ENCODE assay signal across 18 cellular contexts in the genomic region with DNA sequence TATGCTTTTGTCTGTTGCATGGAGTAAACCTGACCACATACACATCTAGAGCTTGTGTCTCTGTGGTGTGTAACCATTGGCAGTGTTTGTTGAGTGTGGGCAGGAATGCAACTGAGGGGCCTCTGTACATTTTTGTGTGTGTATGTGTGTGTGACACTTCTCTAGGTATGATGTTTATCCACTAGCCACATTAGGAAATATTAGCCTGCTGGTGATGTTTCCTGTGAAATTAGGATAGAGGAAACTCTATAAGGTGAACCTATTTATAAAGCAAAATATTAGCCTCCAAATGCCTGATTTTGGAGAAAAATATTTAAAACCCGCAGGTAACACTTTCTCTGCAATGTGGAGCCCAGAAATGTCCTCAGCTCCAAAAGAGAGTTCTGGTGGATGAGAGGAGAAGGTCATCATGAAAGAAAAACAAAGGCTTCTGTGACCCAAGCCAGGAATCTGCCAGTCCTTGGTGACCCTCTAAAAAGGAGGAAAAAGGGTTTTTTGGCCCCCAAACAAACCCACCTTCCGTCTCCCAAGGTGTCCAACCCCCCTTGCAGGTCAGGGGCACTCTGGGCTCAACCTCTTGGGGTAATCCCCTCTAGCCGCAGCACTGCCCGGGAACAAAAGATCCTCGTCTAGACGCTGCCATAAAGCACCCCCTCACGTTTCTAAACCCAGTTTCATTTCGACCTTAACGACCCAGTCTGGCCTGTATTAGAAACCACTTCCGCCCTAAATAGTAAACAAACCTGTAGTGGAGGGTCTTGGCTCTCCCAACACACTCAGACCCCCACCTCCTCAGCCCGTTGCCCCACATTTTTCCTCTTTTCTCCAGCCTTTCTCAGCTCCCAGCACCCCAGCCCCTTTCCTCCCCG. TPM values are rescaled to one million over a fixed set of nuclear protein-coding genes. Genes with fewer than 3 reads are reported as not detected.
DNase-seq lines count a peak whose midpoint lies in the region; ATAC-seq and TF ChIP-seq lines count a peak whose summit lies in the region.
"Had no signal": no experiment of that assay in that cellular context is flagged by ENCODE, and none has a peak within 500 bp of the region (broad histone marks: within the 10 kb centered on the region; RNA-seq: fewer than 3 reads in every experiment).

No MANE protein-coding gene starts in this region.

- TF ChIP-seq EP300 in suprapubic skin (IDR thresholded peaks at IDR 0.05): no peak

- peak overlapping the region; percentile 73 for H3K27ac ChIP-seq in suprapubic skin
- H3K27ac ChIP-seq: parathyroid adenoma had no signal

- peaks cover 71% of the 10 kb centered on the region for H3K4me1 ChIP-seq in suprapubic skin
- H3K4me1 ChIP-seq: parathyroid adenoma had no signal

- peaks cover 73% of the 10 kb centered on the region for H3K27me3 Mint-ChIP-seq in activated naive CD4-positive, alpha-beta T cell treated with anti-CD3 and anti-CD28 coated beads, Interleukin-2, amount 50 U/mL, for 24 hours
- H3K27me3 Mint-ChIP-seq in effector memory CD8-positive, alpha-beta T cell: peaks cover 87 to 100% of the 10 kb centered on the region in 2 donors

- peak; percentile 30 for ATAC-seq in effector memory CD8-positive, alpha-beta T cell (replicated peaks)
- no peak for ATAC-seq in HG02981 (IDR thresholded peaks at IDR 0.05; ENCODE audit: unreplicated experiment)

- peaks cover 77% of the 10 kb centered on the region for H3K27me3 ChIP-seq in suprapubic skin

- no peaks in the 10 kb centered on the region for H3K36me3 ChIP-seq in suprapubic skin
- H3K36me3 ChIP-seq: HAP-1 had no signal

- WGBS in suprapubic skin: 25% methylated on average over 11 of the region's 12 CpGs

- peak overlapping the region; percentile 35 for H3K27ac Mint-ChIP-seq in activated naive CD4-positive, alpha-beta T cell treated with anti-CD3 and anti-CD28 coated beads, Interleukin-2, amount 50 U/mL, for 24 hours
- H3K27ac Mint-ChIP-seq in effector memory CD8-positive, alpha-beta T cell: no peak overlapping the region

- H3K36me3 Mint-ChIP-seq in activated naive CD4-positive, alpha-beta T cell treated with anti-CD3 and anti-CD28 coated beads, Interleukin-2, amount 50 U/mL, for 24 hours: peaks cover 7% of the 10 kb centered on the region
- H3K36me3 Mint-ChIP-seq in effector memory CD8-positive, alpha-beta T cell (ENCODE audit: insufficient read depth): peaks cover 46% of the 10 kb centered on the region

- peaks cover 19% of the 10 kb centered on the region for H3K4me1 Mint-ChIP-seq in activated naive CD4-positive, alpha-beta T cell treated with anti-CD3 and anti-CD28 coated beads, Interleukin-2, amount 50 U/mL, for 24 hours
- peaks cover 15 to 16% of the 10 kb centered on the region in 2 donors for H3K4me1 Mint-ChIP-seq in effector memory CD8-positive, alpha-beta T cell (ENCODE audit: low read depth in 2 of 2)

- no peak overlapping the region for H3K4me3 Mint-ChIP-seq in activated naive CD4-positive, alpha-beta T cell treated with anti-CD3 and anti-CD28 coated beads, Interleukin-2, amount 50 U/mL, for 24 hours
- H3K4me3 Mint-ChIP-seq in effector memory CD8-positive, alpha-beta T cell: no peak overlapping the region
- H3K4me3 Mint-ChIP-seq: central memory CD8-positive, alpha-beta T cell had no signal

- no peaks in the 10 kb centered on the region for H3K9me3 Mint-ChIP-seq in activated naive CD4-positive, alpha-beta T cell treated with anti-CD3 and anti-CD28 coated beads, Interleukin-2, amount 50 U/mL, for 24 hours
- H3K9me3 Mint-ChIP-seq in effector memory CD8-positive, alpha-beta T cell: no peaks in the 10 kb centered on the region
- H3K9me3 Mint-ChIP-seq: central memory CD8-positive, alpha-beta T cell had no signal

- no peak for DNase-seq in activated naive CD4-positive, alpha-beta T cell (lab: John Stamatoyannopoulos, UW)
- DNase-seq in effector memory CD8-positive, alpha-beta T cell: no peak
- DNase-seq in suprapubic skin (ENCODE audit: low spot score in 2 of 2): no peak
- DNase-seq in DMS114 treated with DMSO at 0.1 percent for 48 hours (lab: John Stamatoyannopoulos, UW; ENCODE audit: unreplicated experiment): no peak
- DNase-seq: activated T-cell treated with anti-CD3 and anti-CD28 coated beads, Interleukin-2, amount 50 U/mL, for 48 hours; glutamatergic neuron; Kasumi-1; kidney glomerular epithelial cell; NCI-H1930; NCI-H526; stimulated activated CD4-positive, alpha-beta T cell treated with anti-CD3 and anti-CD28 coated beads, Interleukin-15, amount 100 ng/mL, for 24 hours; T-helper 9 cell had no signal

- no peak for TF ChIP-seq POLR2A in suprapubic skin (IDR thresholded peaks at IDR 0.05)

- no peak for TF ChIP-seq CTCF in suprapubic skin (IDR thresholded peaks at IDR 0.05)

- H3K9me3 ChIP-seq in suprapubic skin: no peaks in the 10 kb centered on the region
- H3K9me3 ChIP-seq: HAP-1 had no signal

- no peak overlapping the region for H3K4me3 ChIP-seq in suprapubic skin
- H3K4me3 ChIP-seq: HAP-1 had no signal

RNA-seq across cellular contexts. Expression of gene HOTAIR, which starts 3.1 kb away (rescaled TPM):
- total RNA-seq in suprapubic skin: 10 to 100 TPM in 2 of 4 donors, 1 to 10 TPM in 2; 1.4 to 15.7 (median 10.7) TPM

RNA-seq across cellular contexts. Expression of gene HOXC11, which starts 4.9 kb away (rescaled TPM):
- total RNA-seq in suprapubic skin: 1 to 10 TPM; 3.1 to 3.7 (median 3.5) TPM

RNA-seq across cellular contexts. Expression of gene HOXC10, which starts 7.1 kb away (rescaled TPM):
- 10 to 100 TPM in 3 of 4 donors, 1 to 10 TPM in 1; 8.8 to 24.7 (median 13.3) TPM for total RNA-seq in suprapubic skin

RNA-seq across cellular contexts. Expression of gene HOXC9, which starts 22.1 kb away (rescaled TPM):
- total RNA-seq in suprapubic skin: 10 to 100 TPM in 1 of 4 donors, 1 to 10 TPM in 3; 4.9 to 12.2 (median 6.1) TPM

RNA-seq across cellular contexts. Expression of gene HOXC12, which starts 23.1 kb away (rescaled TPM):
- 1 to 10 TPM; 3.7 to 6.8 (median 4.7) TPM for total RNA-seq in suprapubic skin
- total RNA-seq: A172 had no signal
